ENCODE assay signal across 15 cellular contexts in the genomic region with DNA sequence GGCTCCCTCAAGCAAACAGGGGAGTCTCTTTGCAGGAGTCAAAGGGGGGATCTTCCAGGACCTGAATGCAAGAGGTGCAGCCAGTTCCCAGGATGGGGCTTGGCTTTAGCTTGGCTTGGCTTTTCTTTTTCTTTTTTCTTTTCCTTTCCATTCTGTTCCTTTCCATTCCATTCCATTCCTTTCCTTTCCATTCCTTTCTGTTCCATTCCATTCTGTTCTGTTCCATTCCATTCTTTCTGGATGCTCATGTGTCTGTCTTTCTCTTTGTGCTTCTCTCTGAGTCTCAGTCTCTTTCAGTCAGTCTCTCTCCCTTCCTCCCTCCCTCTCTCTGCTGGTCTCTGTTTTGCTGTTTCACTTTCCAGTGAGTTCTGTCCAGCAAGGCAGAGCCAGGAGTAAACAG.
DNase-seq lines count a peak whose midpoint lies in the region; ATAC-seq, FAIRE-seq and TF ChIP-seq lines count a peak whose summit lies in the region.
"Had no signal": no experiment of that assay in that cellular context is flagged by ENCODE, and none has a peak within 500 bp of the region (broad histone marks: within the 10 kb centered on the region; RNA-seq: fewer than 3 reads in every experiment).

No MANE protein-coding gene starts in this region.

- RAD21 ChIA-PET in GM12878 (lab: Charles Lee; ENCODE audit: unreplicated experiment) = no interaction called here

- TF ChIP-seq POLR2A in A549 (IDR thresholded peaks at IDR 0.05; ENCODE audit: low read length) (no peak), GM12878 (IDR thresholded peaks at IDR 0.05; ENCODE audit: low read depth, low read length) (no peak)

- H3K27me3 ChIP-seq in GM12878 (replicated peaks in 1 of 2; ENCODE audit: control insufficient read depth in 2 of 2, insufficient read depth in 2 of 2, low read length in 1 of 2) = no peaks in the 10 kb centered on the region

- POLR2A ChIA-PET in A549 (lab: Yijun Ruan, JAX) (no interaction called here), GM12878 (lab: Charles Lee) (no interaction called here)

- intact Hi-C loops in GM12878 (cut with micrococcal nuclease; ENCODE audit: unreplicated experiment) = no loop called here

- TF ChIP-seq RAD21 in A549 (conservative IDR thresholded peaks at IDR 0.05 in 1 of 2, IDR thresholded peaks at IDR 0.05 in 1 of 2) (no peak), GM12878 (IDR thresholded peaks at IDR 0.05; ENCODE audit: insufficient read depth, low read depth, low read length) (no peak)

- no peaks in the 10 kb centered on the region for H3K36me3 ChIP-seq in GM12878 (ENCODE audit: control insufficient read depth in 2 of 2, insufficient read depth in 2 of 2, low read length in 1 of 2)

- no peaks in the 10 kb centered on the region for H3K79me2 ChIP-seq in GM12878 (ENCODE audit: control insufficient read depth, insufficient read depth, low read length)

- H3K4me3 ChIP-seq in A549 (no peak overlapping the region), GM12878 (no peak overlapping the region)

- no peaks in the 10 kb centered on the region for H3K4me1 ChIP-seq in A549
- H3K4me1 ChIP-seq in GM12878 (ENCODE audit: control insufficient read depth, insufficient read depth, low read length) = no peaks in the 10 kb centered on the region; the same call in 1 of the 2 replicates

- in situ Hi-C loops in GM12878 (cut with MboI) = no loop called here

- no TSS peak for BruUV-seq in GM12878 (replicated peaks; lab: Mats Ljungman, UMichigan)

- CTCF ChIA-PET in A549 (lab: Yijun Ruan, JAX) (interaction anchor here (0.7 to 2.7 kb wide), 3 partner anchors 9 to 16 kb away, joined by 3 to 10 read pairs (median 3); no protein-coding TSS in a partner anchor), GM12878 (lab: Yijun Ruan, JAX) (no interaction called here)

- H3K9ac ChIP-seq in GM12878 (ENCODE audit: control insufficient read depth, insufficient read depth, low read length) = no peak overlapping the region

- TF ChIP-seq EP300 in A549 (IDR thresholded peaks at IDR 0.05) (no peak), GM12878 (IDR thresholded peaks at IDR 0.05; ENCODE audit: borderline replicate concordance in 1 of 2, control insufficient read depth in 1 of 2, low read depth in 2 of 2, low read length in 2 of 2) (no peak)

- no peak overlapping the region for H3K27ac ChIP-seq in A549
- H3K27ac ChIP-seq in GM12878 (ENCODE audit: control insufficient read depth, insufficient read depth) = no peak overlapping the region

- ATAC-seq in A549 = no peak
- no peak for ATAC-seq in GM12878
- no peak for ATAC-seq in HG02588 (IDR thresholded peaks at IDR 0.05; ENCODE audit: unreplicated experiment)

- H2AFZ ChIP-seq in GM12878 (ENCODE audit: control insufficient read depth, low read depth, low read length) = no peak overlapping the region

- H3K9me3 ChIP-seq in A549 (no peaks in the 10 kb centered on the region; the same call in 2 of the 3 replicates), GM12878 (replicated peaks; ENCODE audit: control insufficient read depth, insufficient read depth, low read length) (no peaks in the 10 kb centered on the region)

- FAIRE-seq in A549 (lab: Jason Lieb, UNC) (peak; percentile 98), GM18507 (lab: Jason Lieb, UNC) (peak; percentile 62), GM12878 (lab: Jason Lieb, UNC) (peak; percentile 88), islet of Langerhans (lab: Jason Lieb, UNC) (peak; percentile 95)
- FAIRE-seq: GM19239 had no signal

- SMC1A ChIA-PET in GM12878 (lab: Charles Lee; ENCODE audit: uncharacterized antibody, unreplicated experiment) = no interaction called here

- H3K4me2 ChIP-seq in A549 (no peak overlapping the region), GM12878 (ENCODE audit: control insufficient read depth, insufficient read depth) (no peak overlapping the region)

- no peaks in the 10 kb centered on the region for H4K20me1 ChIP-seq in GM12878 (ENCODE audit: control insufficient read depth, insufficient read depth)

- DNase-seq in A549 (ENCODE audit: low read depth in 1 of 2, low spot score in 1 of 2) = no peak
- DNase-seq in GM18507 (ENCODE audit: extremely low spot score, insufficient read length, low read depth) = no peak
- DNase-seq in GM12878 (ENCODE audit: low read depth, low spot score) = no peak
- no peak for DNase-seq in activated CD4-positive, alpha-beta T cell treated with anti-CD3 and anti-CD28 coated beads, Interleukin-2, amount 50 U/mL, for 4 hours
- no peak for DNase-seq in NCI-H2171 treated with DMSO at 0.1 percent for 48 hours (lab: John Stamatoyannopoulos, UW)
- DNase-seq: 8988T; ACHN; C1 segment of cervical spinal cord; Calu3; CD4-positive, alpha-beta T cell; DMS 273 treated with DMSO at 0.1 percent for 48 hours; HCEC 1CT had no signal

- TF ChIP-seq CTCF in A549 (IDR thresholded peaks at IDR 0.05) (no peak), GM12878 (IDR thresholded peaks at IDR 0.05 in 2 of 3, conservative IDR thresholded peaks at IDR 0.05 in 1 of 3; ENCODE audit: control insufficient read depth in 2 of 3, extremely low read depth in 1 of 3, insufficient read depth in 1 of 3, low read depth in 3 of 3, low read length in 3 of 3) (no peak)

TF ChIP-seq in A549, 52 proteins besides CTCF, POLR2A, EP300 and RAD21:
- TF ChIP-seq SMC3 (IDR thresholded peaks at IDR 0.05) = no peak
- no peak for TF ChIP-seq MYC (IDR thresholded peaks at IDR 0.05; ENCODE audit: borderline replicate concordance, low read length)
- TF ChIP-seq, protein P1, sequence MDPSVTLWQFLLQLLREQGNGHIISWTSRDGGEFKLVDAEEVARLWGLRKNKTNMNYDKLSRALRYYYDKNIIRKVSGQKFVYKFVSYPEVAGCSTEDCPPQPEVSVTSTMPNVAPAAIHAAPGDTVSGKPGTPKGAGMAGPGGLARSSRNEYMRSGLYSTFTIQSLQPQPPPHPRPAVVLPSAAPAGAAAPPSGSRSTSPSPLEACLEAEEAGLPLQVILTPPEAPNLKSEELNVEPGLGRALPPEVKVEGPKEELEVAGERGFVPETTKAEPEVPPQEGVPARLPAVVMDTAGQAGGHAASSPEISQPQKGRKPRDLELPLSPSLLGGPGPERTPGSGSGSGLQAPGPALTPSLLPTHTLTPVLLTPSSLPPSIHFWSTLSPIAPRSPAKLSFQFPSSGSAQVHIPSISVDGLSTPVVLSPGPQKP (IDR thresholded peaks at IDR 0.05; ENCODE audit: low read depth, low read length) = no peak
- TF ChIP-seq TFCP2L1 (CRISPR knock-in tag; IDR thresholded peaks at IDR 0.05) = no peak
- TF ChIP-seq RFX5 (IDR thresholded peaks at IDR 0.05) = no peak
- TF ChIP-seq CBX2 (IDR thresholded peaks at IDR 0.05; ENCODE audit: borderline replicate concordance, low read depth) = no peak

TF ChIP-seq in GM12878, 131 proteins besides CTCF, POLR2A, EP300 and RAD21:
- TF ChIP-seq, protein P2, sequence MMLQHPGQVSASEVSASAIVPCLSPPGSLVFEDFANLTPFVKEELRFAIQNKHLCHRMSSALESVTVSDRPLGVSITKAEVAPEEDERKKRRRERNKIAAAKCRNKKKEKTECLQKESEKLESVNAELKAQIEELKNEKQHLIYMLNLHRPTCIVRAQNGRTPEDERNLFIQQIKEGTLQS (IDR thresholded peaks at IDR 0.05; ENCODE audit: borderline replicate concordance, extremely low read depth, low read depth, low read length) = no peak
- TF ChIP-seq, protein P3, sequence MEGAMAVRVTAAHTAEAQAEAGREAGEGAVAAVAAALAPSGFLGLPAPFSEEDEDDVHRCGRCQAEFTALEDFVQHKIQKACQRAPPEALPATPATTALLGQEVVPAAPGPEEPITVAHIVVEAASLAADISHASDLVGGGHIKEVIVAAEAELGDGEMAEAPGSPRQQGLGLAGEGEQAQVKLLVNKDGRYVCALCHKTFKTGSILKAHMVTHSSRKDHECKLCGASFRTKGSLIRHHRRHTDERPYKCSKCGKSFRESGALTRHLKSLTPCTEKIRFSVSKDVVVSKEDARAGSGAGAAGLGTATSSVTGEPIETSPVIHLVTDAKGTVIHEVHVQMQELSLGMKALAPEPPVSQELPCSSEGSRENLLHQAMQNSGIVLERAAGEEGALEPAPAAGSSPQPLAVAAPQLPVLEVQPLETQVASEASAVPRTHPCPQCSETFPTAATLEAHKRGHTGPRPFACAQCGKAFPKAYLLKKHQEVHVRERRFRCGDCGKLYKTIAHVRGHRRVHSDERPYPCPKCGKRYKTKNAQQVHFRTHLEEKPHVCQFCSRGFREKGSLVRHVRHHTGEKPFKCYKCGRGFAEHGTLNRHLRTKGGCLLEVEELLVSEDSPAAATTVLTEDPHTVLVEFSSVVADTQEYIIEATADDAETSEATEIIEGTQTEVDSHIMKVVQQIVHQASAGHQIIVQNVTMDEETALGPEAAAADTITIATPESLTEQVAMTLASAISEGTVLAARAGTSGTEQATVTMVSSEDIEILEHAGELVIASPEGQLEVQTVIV (IDR thresholded peaks at IDR 0.05; ENCODE audit: borderline replicate concordance, partially characterized antibody) = peak; percentile 12
